9 cellular contexts compared by ENCODE assay signal in the genomic region with DNA sequence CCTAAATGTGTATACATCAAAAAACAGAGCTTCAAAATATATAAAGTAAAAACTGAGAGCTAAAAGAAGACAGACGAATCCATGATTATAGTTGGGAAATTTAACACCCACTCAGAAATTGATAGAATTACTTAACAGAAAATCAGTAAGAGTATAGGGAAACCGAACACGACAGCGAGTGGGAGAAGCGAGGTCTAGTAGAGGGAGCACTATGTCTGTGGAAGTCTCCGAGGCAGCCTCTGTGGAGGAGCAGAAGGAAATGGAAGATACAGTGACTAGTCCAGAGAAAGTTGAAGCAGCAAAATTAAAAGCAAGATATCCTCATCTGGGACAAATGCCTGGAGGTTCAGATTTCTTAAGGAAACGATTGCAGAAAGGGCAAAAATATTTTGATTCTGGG. TPM values are rescaled to one million over a fixed set of nuclear protein-coding genes. Genes with fewer than 3 reads are reported as not detected.
"Had no signal": no experiment of that assay in that cellular context is flagged by ENCODE, and none has a peak within 500 bp of the region (broad histone marks: within the 10 kb centered on the region; RNA-seq: fewer than 3 reads in every experiment).

No MANE protein-coding gene starts in this region.

- H3K27ac Mint-ChIP-seq: IgD-negative memory B cell had no signal

- DNase-seq: IMR-90, KBM-7, KG1 had no signal

- H3K4me3 Mint-ChIP-seq: IgD-negative memory B cell had no signal

- ATAC-seq: K562 had no signal

- H3K4me3 ChIP-seq: K562 had no signal

- FAIRE-seq: HTR-8/SVneo, K562 had no signal

- H3K27ac ChIP-seq: HL-60 had no signal

RNA-seq across cellular contexts. Expression of a gene that starts 38.8 kb away (rescaled TPM):
- total RNA-seq: HT-29, HT1080, IMR-90, K562 had no signal
- polyA plus RNA-seq: IgD-negative memory B cell, IMR-90, K562 had no signal
